40 cellular contexts compared by ENCODE assay signal in the genomic region with DNA sequence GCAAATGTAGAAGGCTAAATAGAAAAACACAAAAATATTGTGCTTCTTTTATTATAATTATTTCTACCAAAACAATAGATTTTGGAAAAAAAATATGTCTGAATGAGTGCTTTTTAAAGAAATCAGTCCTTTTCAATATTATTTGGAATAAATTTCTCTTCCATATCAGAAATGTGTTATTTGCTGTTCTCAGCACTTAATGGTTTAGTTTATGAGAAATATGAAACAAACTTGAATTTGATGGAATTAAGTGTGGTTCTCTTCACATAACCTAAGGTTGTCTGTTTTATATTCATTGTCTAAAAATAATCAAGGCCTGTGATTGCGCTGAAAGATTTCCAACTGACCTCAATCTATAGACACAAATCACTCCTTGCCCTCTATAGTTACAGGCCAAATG.
"Had no signal": no experiment of that assay in that cellular context is flagged by ENCODE, and none has a peak within 500 bp of the region (broad histone marks: within the 10 kb centered on the region; RNA-seq: fewer than 3 reads in every experiment).

No MANE protein-coding gene starts in this region.

- DNase-seq: activated CD4-positive, alpha-beta memory T cell treated with anti-CD3 and anti-CD28 coated beads, Interleukin-2, amount 10 ng/mL, durations not matched to agents 7 days and 5 days; activated CD4-positive, alpha-beta T cell treated with anti-CD3 and anti-CD28 coated beads for 1 hour; activated CD4-positive, alpha-beta T cell treated with anti-CD3 and anti-CD28 coated beads for 36 hours; activated CD4-positive, alpha-beta T cell treated with anti-CD3 and anti-CD28 coated beads for 48 hours; activated CD4-positive, alpha-beta T cell treated with anti-CD3 and anti-CD28 coated beads, Interleukin-2, amount 10 ng/mL, durations not matched to agents 7 days and 5 days; activated CD4-positive, alpha-beta T cell treated with anti-CD3 and anti-CD28 coated beads, Interleukin-2, amount 50 U/mL, for 48 hours; activated CD4-positive, CD25-positive, alpha-beta regulatory T cell; activated CD8-positive, alpha-beta memory T cell treated with anti-CD3 and anti-CD28 coated beads for 24 hours; activated CD8-positive, alpha-beta memory T cell treated with anti-CD3 and anti-CD28 coated beads, Interleukin-2, amount 10 ng/mL, durations not matched to agents 7 days and 5 days; activated CD8-positive, alpha-beta memory T cell treated with anti-CD3 and anti-CD28 coated beads, Interleukin-2, amount 50 U/mL, for 48 hours; activated CD8-positive, alpha-beta T cell treated with anti-CD3 and anti-CD28 coated beads, Interleukin-2, amount 10 ng/mL, durations not matched to agents 7 days and 5 days; activated effector memory CD4-positive, alpha-beta T cell treated with Interleukin-2 at 50 U/mL for 16 hours; activated gamma-delta T cell; activated naive CD4-positive, alpha-beta T cell treated with anti-CD3 and anti-CD28 coated beads, Interleukin-2, amount 10 ng/mL, durations not matched to agents 7 days and 5 days; activated naive CD4-positive, alpha-beta T cell treated with Interleukin-2 at 50 U/mL for 16 hours; activated naive CD8-positive, alpha-beta T cell treated with anti-CD3 and anti-CD28 coated beads, Interleukin-2, amount 10 ng/mL, durations not matched to agents 7 days and 5 days; activated naive CD8-positive, alpha-beta T cell treated with anti-CD3 and anti-CD28 coated beads, Interleukin-2, amount 50 U/mL, for 24 hours; activated T-cell treated with anti-CD3 and anti-CD28 coated beads, Interleukin-2, amount 50 U/mL, for 24 hours; activated T-cell treated with anti-CD3 and anti-CD28 coated beads, Interleukin-2, amount 50 U/mL, for 48 hours; amygdala; anterior cingulate cortex; caudate nucleus; cerebellar nuclear complex; T-helper 1 cell; T-helper 2 cell; T-helper 9 cell; WERI-Rb-1 had no signal

- H3K4me3 Mint-ChIP-seq: activated CD4-positive, alpha-beta memory T cell treated with anti-CD3 and anti-CD28 coated beads, Interleukin-2, amount 10 ng/mL, durations not matched to agents 7 days and 5 days; activated CD4-positive, alpha-beta T cell treated with anti-CD3 and anti-CD28 coated beads for 36 hours; activated CD4-positive, alpha-beta T cell treated with anti-CD3 and anti-CD28 coated beads, Interleukin-2, amount 10 ng/mL, durations not matched to agents 7 days and 5 days; activated CD8-positive, alpha-beta memory T cell treated with anti-CD3 and anti-CD28 coated beads, Interleukin-2, amount 10 ng/mL, durations not matched to agents 7 days and 5 days; activated CD8-positive, alpha-beta T cell treated with anti-CD3 and anti-CD28 coated beads, Interleukin-2, amount 10 ng/mL, durations not matched to agents 7 days and 5 days; activated naive CD4-positive, alpha-beta T cell treated with anti-CD3 and anti-CD28 coated beads, Interleukin-2, amount 10 ng/mL, durations not matched to agents 7 days and 5 days; activated naive CD4-positive, alpha-beta T cell treated with anti-CD3 and anti-CD28 coated beads, Interleukin-2, amount 50 U/mL, for 24 hours; activated naive CD8-positive, alpha-beta T cell; activated naive CD8-positive, alpha-beta T cell treated with anti-CD3 and anti-CD28 coated beads, Interleukin-2, amount 10 ng/mL, durations not matched to agents 7 days and 5 days; activated naive CD8-positive, alpha-beta T cell treated with anti-CD3 and anti-CD28 coated beads, Interleukin-2, amount 50 U/mL, for 24 hours; activated T-cell treated with anti-CD3 and anti-CD28 coated beads, Interleukin-2, amount 50 U/mL, for 24 hours; brain; central memory CD8-positive, alpha-beta T cell; T-helper 1 cell treated with Interleukin-12 subunit alpha and Interleukin-12 subunit beta and Interleukin-4 antibody, amounts not matched to agents 30 μg/mL and 1 μg/mL, for 36 hours; T-helper 2 cell treated with Interferon-gamma antibody and Interleukin-4, amounts not matched to agents 5 μg/mL and 100 μg/mL, for 36 hours; WTC11 had no signal

- H3K27ac ChIP-seq: ascending aorta, cardiac muscle cell, WERI-Rb-1 had no signal

- H3K4me1 Mint-ChIP-seq: activated CD4-positive, alpha-beta memory T cell treated with anti-CD3 and anti-CD28 coated beads, Interleukin-2, amount 10 ng/mL, durations not matched to agents 7 days and 5 days; activated CD4-positive, alpha-beta T cell treated with anti-CD3 and anti-CD28 coated beads for 36 hours; activated CD4-positive, alpha-beta T cell treated with anti-CD3 and anti-CD28 coated beads, Interleukin-2, amount 10 ng/mL, durations not matched to agents 7 days and 5 days; activated CD8-positive, alpha-beta memory T cell treated with anti-CD3 and anti-CD28 coated beads, Interleukin-2, amount 10 ng/mL, durations not matched to agents 7 days and 5 days; activated naive CD4-positive, alpha-beta T cell treated with anti-CD3 and anti-CD28 coated beads, Interleukin-2, amount 10 ng/mL, durations not matched to agents 7 days and 5 days; activated naive CD4-positive, alpha-beta T cell treated with anti-CD3 and anti-CD28 coated beads, Interleukin-2, amount 50 U/mL, for 24 hours; activated naive CD8-positive, alpha-beta T cell treated with anti-CD3 and anti-CD28 coated beads, Interleukin-2, amount 10 ng/mL, durations not matched to agents 7 days and 5 days; activated naive CD8-positive, alpha-beta T cell treated with anti-CD3 and anti-CD28 coated beads, Interleukin-2, amount 50 U/mL, for 24 hours; brain; central memory CD8-positive, alpha-beta T cell had no signal

- H3K4me3 ChIP-seq: ascending aorta, cardiac muscle cell had no signal

- FAIRE-seq: bronchial epithelial cell, TTC549 had no signal

- H3K27me3 Mint-ChIP-seq: activated CD4-positive, alpha-beta T cell treated with anti-CD3 and anti-CD28 coated beads for 36 hours; activated naive CD4-positive, alpha-beta T cell treated with anti-CD3 and anti-CD28 coated beads, Interleukin-2, amount 50 U/mL, for 24 hours; brain; central memory CD8-positive, alpha-beta T cell had no signal

- H3K9me3 Mint-ChIP-seq: activated naive CD4-positive, alpha-beta T cell treated with anti-CD3 and anti-CD28 coated beads, Interleukin-2, amount 10 ng/mL, durations not matched to agents 7 days and 5 days; activated naive CD8-positive, alpha-beta T cell treated with anti-CD3 and anti-CD28 coated beads, Interleukin-2, amount 10 ng/mL, durations not matched to agents 7 days and 5 days had no signal

- H3K27ac Mint-ChIP-seq: activated CD4-positive, alpha-beta memory T cell treated with anti-CD3 and anti-CD28 coated beads, Interleukin-2, amount 10 ng/mL, durations not matched to agents 7 days and 5 days; activated CD4-positive, alpha-beta T cell treated with anti-CD3 and anti-CD28 coated beads for 36 hours; activated CD4-positive, alpha-beta T cell treated with anti-CD3 and anti-CD28 coated beads, Interleukin-2, amount 10 ng/mL, durations not matched to agents 7 days and 5 days; activated CD8-positive, alpha-beta memory T cell treated with anti-CD3 and anti-CD28 coated beads, Interleukin-2, amount 10 ng/mL, durations not matched to agents 7 days and 5 days; activated CD8-positive, alpha-beta T cell treated with anti-CD3 and anti-CD28 coated beads, Interleukin-2, amount 10 ng/mL, durations not matched to agents 7 days and 5 days; activated naive CD4-positive, alpha-beta T cell treated with anti-CD3 and anti-CD28 coated beads, Interleukin-2, amount 10 ng/mL, durations not matched to agents 7 days and 5 days; activated naive CD4-positive, alpha-beta T cell treated with anti-CD3 and anti-CD28 coated beads, Interleukin-2, amount 50 U/mL, for 24 hours; activated naive CD8-positive, alpha-beta T cell; activated naive CD8-positive, alpha-beta T cell treated with anti-CD3 and anti-CD28 coated beads, Interleukin-2, amount 10 ng/mL, durations not matched to agents 7 days and 5 days; activated naive CD8-positive, alpha-beta T cell treated with anti-CD3 and anti-CD28 coated beads, Interleukin-2, amount 50 U/mL, for 24 hours; activated T-cell treated with anti-CD3 and anti-CD28 coated beads, Interleukin-2, amount 50 U/mL, for 24 hours; activated T-helper 2 cell treated with anti-CD3 and anti-CD28 coated beads, Interferon-gamma antibody, Interleukin-2, Interleukin-4, amounts not matched to agents 10 μg/mL and 5 μg/mL and 100 μg/mL, durations not matched to agents 14 hours and 24 hours and 36 hours; brain; T-helper 1 cell treated with Interleukin-12 subunit alpha and Interleukin-12 subunit beta and Interleukin-4 antibody, amounts not matched to agents 30 μg/mL and 1 μg/mL, for 36 hours; T-helper 2 cell treated with Interferon-gamma antibody and Interleukin-4, amounts not matched to agents 5 μg/mL and 100 μg/mL, for 36 hours; WTC11 had no signal

- H3K27me3 ChIP-seq: ascending aorta had no signal

- ATAC-seq: activated CD4-positive, alpha-beta T cell treated with anti-CD3 and anti-CD28 coated beads for 36 hours; activated CD4-positive, CD25-positive, alpha-beta regulatory T cell treated with anti-CD3 and anti-CD28 coated beads, Interleukin-2, amount 50 U/mL, for 24 hours; activated CD8-positive, alpha-beta memory T cell treated with anti-CD3 and anti-CD28 coated beads, Interleukin-2, amount 10 ng/mL, durations not matched to agents 7 days and 5 days; activated CD8-positive, alpha-beta T cell treated with anti-CD3 and anti-CD28 coated beads, Interleukin-2, amount 10 ng/mL, durations not matched to agents 7 days and 5 days; activated naive CD8-positive, alpha-beta T cell treated with anti-CD3 and anti-CD28 coated beads, Interleukin-2, amount 50 U/mL, for 24 hours; WTC11 had no signal

- H3K36me3 ChIP-seq: ascending aorta, cardiac muscle cell had no signal

- H3K36me3 Mint-ChIP-seq: activated CD8-positive, alpha-beta memory T cell treated with anti-CD3 and anti-CD28 coated beads, Interleukin-2, amount 10 ng/mL, durations not matched to agents 7 days and 5 days; activated naive CD4-positive, alpha-beta T cell treated with anti-CD3 and anti-CD28 coated beads, Interleukin-2, amount 10 ng/mL, durations not matched to agents 7 days and 5 days; activated naive CD8-positive, alpha-beta T cell treated with anti-CD3 and anti-CD28 coated beads, Interleukin-2, amount 10 ng/mL, durations not matched to agents 7 days and 5 days; brain had no signal

- H3K4me1 ChIP-seq: ascending aorta had no signal
